1 cellular context compared by ENCODE assay signal in the genomic region with DNA sequence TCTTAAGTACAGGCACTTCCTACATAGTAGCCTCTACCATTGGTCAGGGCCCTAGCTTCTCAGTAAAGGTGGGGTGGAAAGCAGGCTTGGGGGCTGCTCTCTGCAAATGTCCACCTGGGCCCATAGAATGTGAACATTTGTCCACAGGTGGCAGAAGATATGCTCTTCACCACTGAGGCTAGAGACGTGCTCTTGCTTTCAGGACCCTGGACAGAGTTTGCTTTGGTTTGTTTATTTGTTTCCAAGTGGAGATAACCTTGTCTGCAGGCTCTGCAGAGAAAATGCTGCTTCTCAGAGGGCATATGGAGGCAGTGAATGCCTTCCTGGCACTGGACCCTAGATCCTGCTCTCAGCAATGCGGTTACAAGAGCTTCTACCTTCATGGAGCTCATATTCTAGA.
TF ChIP-seq lines count a peak whose summit lies in the region.

No MANE protein-coding gene starts in this region.

TF ChIP-seq in GM12878, 131 proteins besides CTCF, POLR2A, EP300 and RAD21 (continued from another document):
- TF ChIP-seq, protein P1, sequence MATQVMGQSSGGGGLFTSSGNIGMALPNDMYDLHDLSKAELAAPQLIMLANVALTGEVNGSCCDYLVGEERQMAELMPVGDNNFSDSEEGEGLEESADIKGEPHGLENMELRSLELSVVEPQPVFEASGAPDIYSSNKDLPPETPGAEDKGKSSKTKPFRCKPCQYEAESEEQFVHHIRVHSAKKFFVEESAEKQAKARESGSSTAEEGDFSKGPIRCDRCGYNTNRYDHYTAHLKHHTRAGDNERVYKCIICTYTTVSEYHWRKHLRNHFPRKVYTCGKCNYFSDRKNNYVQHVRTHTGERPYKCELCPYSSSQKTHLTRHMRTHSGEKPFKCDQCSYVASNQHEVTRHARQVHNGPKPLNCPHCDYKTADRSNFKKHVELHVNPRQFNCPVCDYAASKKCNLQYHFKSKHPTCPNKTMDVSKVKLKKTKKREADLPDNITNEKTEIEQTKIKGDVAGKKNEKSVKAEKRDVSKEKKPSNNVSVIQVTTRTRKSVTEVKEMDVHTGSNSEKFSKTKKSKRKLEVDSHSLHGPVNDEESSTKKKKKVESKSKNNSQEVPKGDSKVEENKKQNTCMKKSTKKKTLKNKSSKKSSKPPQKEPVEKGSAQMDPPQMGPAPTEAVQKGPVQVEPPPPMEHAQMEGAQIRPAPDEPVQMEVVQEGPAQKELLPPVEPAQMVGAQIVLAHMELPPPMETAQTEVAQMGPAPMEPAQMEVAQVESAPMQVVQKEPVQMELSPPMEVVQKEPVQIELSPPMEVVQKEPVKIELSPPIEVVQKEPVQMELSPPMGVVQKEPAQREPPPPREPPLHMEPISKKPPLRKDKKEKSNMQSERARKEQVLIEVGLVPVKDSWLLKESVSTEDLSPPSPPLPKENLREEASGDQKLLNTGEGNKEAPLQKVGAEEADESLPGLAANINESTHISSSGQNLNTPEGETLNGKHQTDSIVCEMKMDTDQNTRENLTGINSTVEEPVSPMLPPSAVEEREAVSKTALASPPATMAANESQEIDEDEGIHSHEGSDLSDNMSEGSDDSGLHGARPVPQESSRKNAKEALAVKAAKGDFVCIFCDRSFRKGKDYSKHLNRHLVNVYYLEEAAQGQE (IDR thresholded peaks at IDR 0.05; ENCODE audit: low read depth, low read length): peak; percentile 88
- TF ChIP-seq NRF1 (conservative IDR thresholded peaks at IDR 0.05; ENCODE audit: low read depth, low read length): no peak
